ENCODE assay signal across 9 cellular contexts in the genomic region with DNA sequence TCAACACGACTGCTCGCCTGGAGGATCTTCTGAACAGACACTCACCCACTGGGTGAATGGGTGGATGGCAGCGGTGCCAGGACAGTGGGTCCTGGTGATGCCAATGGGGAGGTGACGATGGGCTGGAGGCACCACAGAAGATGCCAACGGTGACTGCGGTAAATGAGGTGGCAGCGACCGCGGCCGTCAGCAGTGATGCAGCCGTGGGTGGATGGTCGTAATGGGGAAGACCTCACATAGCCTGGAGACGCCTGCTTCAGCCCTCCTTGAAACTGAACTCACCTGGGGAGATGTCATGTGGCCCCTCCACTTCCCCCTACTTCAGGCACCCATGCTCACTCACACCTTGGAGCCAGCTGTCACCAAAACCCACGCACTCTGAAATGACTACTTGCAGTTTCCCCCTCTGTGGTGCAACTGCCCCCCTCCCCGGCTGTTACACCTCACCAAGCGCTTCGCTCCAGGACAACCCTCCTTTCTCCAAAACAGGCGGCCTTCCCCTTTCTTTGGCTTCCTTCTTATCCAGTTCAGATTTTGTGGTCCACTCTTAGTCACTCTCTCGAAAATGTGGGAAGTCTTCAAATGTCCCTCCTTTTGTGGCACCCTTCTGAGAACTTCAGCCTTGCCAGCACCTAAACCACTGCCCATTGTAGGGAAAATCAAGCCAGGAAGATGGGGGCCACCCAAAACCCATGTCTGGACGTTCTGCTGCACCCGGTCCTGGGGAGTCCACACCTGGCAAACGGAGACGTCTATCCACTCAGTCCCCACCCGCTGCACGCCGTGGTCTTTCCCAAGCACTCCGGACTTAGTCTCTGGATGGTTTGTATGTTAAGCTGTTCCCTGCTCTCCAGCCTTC. TPM values are rescaled to one million over a fixed set of nuclear protein-coding genes. Genes with fewer than 3 reads are reported as not detected.
A peak's percentile ranks its signal among the peaks of the same experiment; 100 is the strongest.
DNase-seq lines count a peak whose midpoint lies in the region; ATAC-seq and TF ChIP-seq lines count a peak whose summit lies in the region.
"Had no signal": no experiment of that assay in that cellular context is flagged by ENCODE, and none has a peak within 500 bp of the region (broad histone marks: within the 10 kb centered on the region; RNA-seq: fewer than 3 reads in every experiment).

No MANE protein-coding gene starts in this region.

- H3K4me3 ChIP-seq in GM12865 (ENCODE audit: low read depth, low read length) = no peak overlapping the region

- ATAC-seq in GM19455 (IDR thresholded peaks at IDR 0.05; ENCODE audit: unreplicated experiment) (peak; percentile 67), HG03342 (IDR thresholded peaks at IDR 0.05; ENCODE audit: unreplicated experiment) (peak; percentile 82)
- ATAC-seq: left lobe of liver had no signal

- DNase-seq in GM12865 (ENCODE audit: low read depth) = peak; percentile 94
- peak; percentile 44 for DNase-seq in ecto neural progenitor cell (ENCODE audit: low spot score)
- DNase-seq in mesenteric fat pad (ENCODE audit: low spot score) = no peak
- DNase-seq in central memory CD4-positive, alpha-beta T cell = no peak
- no peak for DNase-seq in NCI-H1048 (lab: John Stamatoyannopoulos, UW)
- DNase-seq in cerebellar cortex (ENCODE audit: low spot score) = no peak

- no peak for TF ChIP-seq CTCF in GM12865 (IDR thresholded peaks at IDR 0.05; ENCODE audit: insufficient read depth, low read depth, low read length, missing control alignments)

RNA-seq across cellular contexts. Expression of gene ABHD16B, which starts 10.4 kb away (rescaled TPM):
- total RNA-seq in mesenteric fat pad = not detected
- total RNA-seq: left lobe of liver had no signal

RNA-seq across cellular contexts. Expression of gene TPD52L2, which starts 14.2 kb away (rescaled TPM):
- total RNA-seq in mesenteric fat pad = 114 TPM

RNA-seq across cellular contexts. Expression of gene ZBTB46, which starts 19.9 kb away (rescaled TPM):
- 34.7 TPM for total RNA-seq in mesenteric fat pad

RNA-seq across cellular contexts. Expression of gene DNAJC5, which starts 44.0 kb away (rescaled TPM):
- 50.5 TPM for total RNA-seq in mesenteric fat pad

Comparison
In these comparisons a context has a peak if more than half of its experiments do, and no peak if none do; other contexts are left out.
1. DNase-seq: peak in GM12865 (single experiment) and ecto neural progenitor cell (single experiment); none in mesenteric fat pad (single experiment), central memory CD4-positive, alpha-beta T cell (single experiment), NCI-H1048 (single experiment) and cerebellar cortex (single experiment).